14 cellular contexts compared by ENCODE assay signal in genomic region chr6:37838209-37838921, GRCh38. TPM values are rescaled to one million over a fixed set of nuclear protein-coding genes. Genes with fewer than 3 reads are reported as not detected.
DNase-seq lines count a peak whose midpoint lies in the region; ATAC-seq, FAIRE-seq and TF ChIP-seq lines count a peak whose summit lies in the region.
"Had no signal": no experiment of that assay in that cellular context is flagged by ENCODE, and none has a peak within 500 bp of the region (broad histone marks: within the 10 kb centered on the region; RNA-seq: fewer than 3 reads in every experiment).

No MANE protein-coding gene starts in this region.

- H3K27ac Mint-ChIP-seq in activated T-helper 17 cell treated with anti-CD3 and anti-CD28 coated beads, Interleukin-2, amount 50 U/mL, for 72 hours: peak overlapping the region; percentile 30
- H3K27ac Mint-ChIP-seq in stimulated activated memory B cell treated with anti-CD40 and anti-IgM and Interleukin-4, amounts not matched to agents 10 μg/mL and 1 μg/mL and 100 μg/mL, for 72 hours: no peak overlapping the region
- H3K27ac Mint-ChIP-seq: activated naive CD8-positive, alpha-beta T cell treated with anti-CD3 and anti-CD28 coated beads, Interleukin-2, amount 10 ng/mL, durations not matched to agents 7 days and 5 days; nephron progenitor cell had no signal

- H3K27me3 Mint-ChIP-seq in activated T-helper 17 cell treated with anti-CD3 and anti-CD28 coated beads, Interleukin-2, amount 50 U/mL, for 72 hours: no peaks in the 10 kb centered on the region
- H3K27me3 Mint-ChIP-seq in stimulated activated memory B cell treated with anti-CD40 and anti-IgM and Interleukin-4, amounts not matched to agents 10 μg/mL and 1 μg/mL and 100 μg/mL, for 72 hours: no peaks in the 10 kb centered on the region
- H3K27me3 Mint-ChIP-seq: activated naive CD8-positive, alpha-beta T cell treated with anti-CD3 and anti-CD28 coated beads, Interleukin-2, amount 10 ng/mL, durations not matched to agents 7 days and 5 days had no signal

- peak; percentile 77 for FAIRE-seq in GM18507 (lab: Jason Lieb, UNC)

- no peak overlapping the region for H3K4me3 Mint-ChIP-seq in activated T-helper 17 cell treated with anti-CD3 and anti-CD28 coated beads, Interleukin-2, amount 50 U/mL, for 72 hours
- H3K4me3 Mint-ChIP-seq in stimulated activated memory B cell treated with anti-CD40 and anti-IgM and Interleukin-4, amounts not matched to agents 10 μg/mL and 1 μg/mL and 100 μg/mL, for 72 hours: no peak overlapping the region
- H3K4me3 Mint-ChIP-seq: activated naive CD8-positive, alpha-beta T cell treated with anti-CD3 and anti-CD28 coated beads, Interleukin-2, amount 10 ng/mL, durations not matched to agents 7 days and 5 days; activated T-cell treated with anti-CD3 and anti-CD28 coated beads, Interleukin-2, amount 50 U/mL, for 4 hours; nephron progenitor cell had no signal

- TF ChIP-seq CTCF in foreskin fibroblast (IDR thresholded peaks at IDR 0.05; ENCODE audit: low read depth, low read length): no peak

- DNase-seq in AML-193 (lab: John Stamatoyannopoulos, UW) (peak; percentile 78 to 80), GM18507 (ENCODE audit: extremely low spot score, insufficient read length, low read depth) (no peak), foreskin fibroblast (peak; percentile 26 to 51), LoVo (ENCODE audit: low spot score) (no peak)
- no peak for DNase-seq in activated CD4-positive, alpha-beta T cell treated with anti-CD3 and anti-CD28 coated beads for 1 hour
- DNase-seq: activated naive CD8-positive, alpha-beta T cell treated with anti-CD3 and anti-CD28 coated beads, Interleukin-2, amount 10 ng/mL, durations not matched to agents 7 days and 5 days; activated T-cell treated with anti-CD3 and anti-CD28 coated beads, Interleukin-2, amount 50 U/mL, for 4 hours; cerebellar nuclear complex; NCI-H82; nephron progenitor cell had no signal

- H3K36me3 Mint-ChIP-seq in activated T-helper 17 cell treated with anti-CD3 and anti-CD28 coated beads, Interleukin-2, amount 50 U/mL, for 72 hours (ENCODE audit: low read depth): peaks cover 48% of the 10 kb centered on the region
- H3K36me3 Mint-ChIP-seq in stimulated activated memory B cell treated with anti-CD40 and anti-IgM and Interleukin-4, amounts not matched to agents 10 μg/mL and 1 μg/mL and 100 μg/mL, for 72 hours: peaks cover 35% of the 10 kb centered on the region

- ATAC-seq in activated T-helper 17 cell treated with anti-CD3 and anti-CD28 coated beads, Interleukin-2, amount 50 U/mL, for 72 hours (replicated peaks): no peak
- ATAC-seq in stimulated activated memory B cell treated with anti-CD40 and anti-IgM and Interleukin-4, amounts not matched to agents 10 μg/mL and 1 μg/mL and 100 μg/mL, for 72 hours: no peak
- ATAC-seq in HG02763 (IDR thresholded peaks at IDR 0.05; ENCODE audit: unreplicated experiment): no peak
- ATAC-seq: activated T-cell treated with anti-CD3 and anti-CD28 coated beads, Interleukin-2, amount 50 U/mL, for 4 hours had no signal

- peaks cover 28% of the 10 kb centered on the region for H3K4me1 Mint-ChIP-seq in activated T-helper 17 cell treated with anti-CD3 and anti-CD28 coated beads, Interleukin-2, amount 50 U/mL, for 72 hours
- H3K4me1 Mint-ChIP-seq in stimulated activated memory B cell treated with anti-CD40 and anti-IgM and Interleukin-4, amounts not matched to agents 10 μg/mL and 1 μg/mL and 100 μg/mL, for 72 hours: peaks cover 46% of the 10 kb centered on the region
- H3K4me1 Mint-ChIP-seq: nephron progenitor cell had no signal

- H3K9me3 Mint-ChIP-seq in activated T-helper 17 cell treated with anti-CD3 and anti-CD28 coated beads, Interleukin-2, amount 50 U/mL, for 72 hours: peaks cover 4% of the 10 kb centered on the region
- H3K9me3 Mint-ChIP-seq in stimulated activated memory B cell treated with anti-CD40 and anti-IgM and Interleukin-4, amounts not matched to agents 10 μg/mL and 1 μg/mL and 100 μg/mL, for 72 hours: peaks cover 3% of the 10 kb centered on the region
- H3K9me3 Mint-ChIP-seq: activated naive CD8-positive, alpha-beta T cell treated with anti-CD3 and anti-CD28 coated beads, Interleukin-2, amount 10 ng/mL, durations not matched to agents 7 days and 5 days had no signal

- H3K4me3 ChIP-seq in foreskin fibroblast (ENCODE audit: low read depth in 1 of 2, low read length in 2 of 2): no peak overlapping the region
- H3K4me3 ChIP-seq: BLaER1 had no signal

RNA-seq across cellular contexts. Expression of gene ZFAND3, which starts 18.8 kb away (rescaled TPM):
- total RNA-seq in activated T-helper 17 cell treated with anti-CD3 and anti-CD28 coated beads, Interleukin-2, amount 50 U/mL, for 72 hours: 10 to 100 TPM; 26.1 to 32.0 TPM

Comparison
In these comparisons a context has a peak if more than half of its experiments do, and no peak if none do; other contexts are left out.
1. DNase-seq: peak in AML-193 (2 of 2) and foreskin fibroblast (2 of 2); none in GM18507 (single experiment), LoVo (single experiment) and activated CD4-positive, alpha-beta T cell treated with anti-CD3 and anti-CD28 coated beads for 1 hour (single experiment).